In the genomic region with DNA sequence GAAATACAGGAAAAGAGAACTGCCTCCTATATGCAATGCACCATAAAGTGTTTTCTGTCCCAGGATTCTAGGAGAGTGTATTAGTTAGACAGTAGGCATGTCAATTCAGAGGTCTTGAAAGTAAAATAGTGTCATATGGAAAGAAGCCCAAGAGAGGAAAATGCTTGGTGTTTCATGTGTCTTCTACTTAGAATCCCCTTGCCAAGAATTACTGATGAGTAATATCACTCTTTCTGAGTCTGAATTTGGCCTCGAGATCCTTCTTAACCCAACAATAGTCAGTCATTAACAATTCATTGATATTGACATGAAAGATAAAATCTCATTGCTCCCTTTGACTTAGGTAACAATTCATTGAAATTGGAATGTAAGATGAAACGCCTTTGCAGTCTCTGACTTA, we compare ENCODE assay signal across 17 cellular contexts.
"Had no signal": no experiment of that assay in that cellular context is flagged by ENCODE, and none has a peak within 500 bp of the region (broad histone marks: within the 10 kb centered on the region; RNA-seq: fewer than 3 reads in every experiment).

No MANE protein-coding gene starts in this region.

- H3K9me3 ChIP-seq: body of pancreas, colonic mucosa, esophagus muscularis mucosa, gastroesophageal sphincter, psoas muscle, thyroid gland had no signal

- H3K36me3 ChIP-seq: colonic mucosa, esophagus muscularis mucosa, gastroesophageal sphincter, thyroid gland had no signal

- H3K27ac ChIP-seq: body of pancreas, colonic mucosa, esophagus muscularis mucosa, gastroesophageal sphincter, psoas muscle, thyroid gland had no signal

- H3K4me3 Mint-ChIP-seq: mesothelial cell of epicardium; neural crest cell; stimulated activated effector memory CD8-positive, alpha-beta T cell treated with anti-CD3 and anti-CD28 coated beads, Interleukin-12 subunit alpha, Interleukin-12 subunit beta, amount 100 ng/mL, for 72 hours had no signal

- H3K27me3 ChIP-seq: body of pancreas, colonic mucosa, esophagus muscularis mucosa, gastroesophageal sphincter, thyroid gland had no signal

- H3K4me1 Mint-ChIP-seq: stimulated activated effector memory CD8-positive, alpha-beta T cell treated with anti-CD3 and anti-CD28 coated beads, Interleukin-12 subunit alpha, Interleukin-12 subunit beta, amount 100 ng/mL, for 72 hours had no signal

- H3K36me3 Mint-ChIP-seq: stimulated activated effector memory CD8-positive, alpha-beta T cell treated with anti-CD3 and anti-CD28 coated beads, Interleukin-12 subunit alpha, Interleukin-12 subunit beta, amount 100 ng/mL, for 72 hours had no signal

- FAIRE-seq: islet of Langerhans had no signal

- H3K27ac Mint-ChIP-seq: mesothelial cell of epicardium; stimulated activated effector memory CD8-positive, alpha-beta T cell treated with anti-CD3 and anti-CD28 coated beads, Interleukin-12 subunit alpha, Interleukin-12 subunit beta, amount 100 ng/mL, for 72 hours had no signal

- H3K4me3 ChIP-seq: body of pancreas, colonic mucosa, esophagus muscularis mucosa, gastroesophageal sphincter, lung, psoas muscle, thyroid gland had no signal

- DNase-seq: activated CD4-positive, CD25-positive, alpha-beta regulatory T cell; activated effector memory CD4-positive, alpha-beta T cell treated with Interleukin-2 at 50 U/mL for 16 hours; activated naive CD4-positive, alpha-beta T cell treated with anti-CD3 and anti-CD28 coated beads, Interleukin-2, amount 50 U/mL, for 16 hours; body of pancreas; caudate nucleus; colonic mucosa; psoas muscle; stimulated activated CD4-positive, alpha-beta T cell treated with anti-CD3 and anti-CD28 coated beads, Interleukin-1b, Interleukin-23, amount 100 ng/mL, for 48 hours; SW 1271; thyroid gland had no signal

- H3K4me1 ChIP-seq: body of pancreas, colonic mucosa, gastroesophageal sphincter, psoas muscle, thyroid gland had no signal
